In genomic region chr7:100101016-100101862, GRCh38 we compare ENCODE assay signal across 8 cellular contexts. TPM values are rescaled to one million over a fixed set of nuclear protein-coding genes. Genes with fewer than 3 reads are reported as not detected.
A peak's percentile ranks its signal among the peaks of the same experiment; 100 is the strongest.
DNase-seq lines count a peak whose midpoint lies in the region; ATAC-seq and TF ChIP-seq lines count a peak whose summit lies in the region.

A gene with protein sequence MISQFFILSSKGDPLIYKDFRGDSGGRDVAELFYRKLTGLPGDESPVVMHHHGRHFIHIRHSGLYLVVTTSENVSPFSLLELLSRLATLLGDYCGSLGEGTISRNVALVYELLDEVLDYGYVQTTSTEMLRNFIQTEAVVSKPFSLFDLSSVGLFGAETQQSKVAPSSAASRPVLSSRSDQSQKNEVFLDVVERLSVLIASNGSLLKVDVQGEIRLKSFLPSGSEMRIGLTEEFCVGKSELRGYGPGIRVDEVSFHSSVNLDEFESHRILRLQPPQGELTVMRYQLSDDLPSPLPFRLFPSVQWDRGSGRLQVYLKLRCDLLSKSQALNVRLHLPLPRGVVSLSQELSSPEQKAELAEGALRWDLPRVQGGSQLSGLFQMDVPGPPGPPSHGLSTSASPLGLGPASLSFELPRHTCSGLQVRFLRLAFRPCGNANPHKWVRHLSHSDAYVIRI (plus strand): TSS chr7:100101643. CDS start chr7:100101715, 72 bp downstream.
Gene MCM7, minus strand, starts transcription at chr7:100101397. Its CDS starts 103 bp downstream, at chr7:100101294.

- H3K27ac ChIP-seq in CD8-positive, alpha-beta T cell (ENCODE audit: low read depth, low read length), result peak within 1 kb of the TSS; percentile 80

- peaks cover 41% of the 10 kb centered on the region for H3K4me1 Mint-ChIP-seq in CD8-positive, alpha-beta T cell (ENCODE audit: low read depth)

- H3K4me3 Mint-ChIP-seq in CD8-positive, alpha-beta T cell, result peak within 1 kb of the TSS; percentile 95

- H3K9me3 ChIP-seq in CD8-positive, alpha-beta T cell (ENCODE audit: low read length), result no peaks in the 10 kb centered on the region

- TF ChIP-seq CTCF in CD8-positive, alpha-beta T cell (IDR thresholded peaks at IDR 0.05), result no peak

- H3K36me3 Mint-ChIP-seq in CD8-positive, alpha-beta T cell, result peaks cover 55% of the 10 kb centered on the region

- H3K27me3 ChIP-seq in CD8-positive, alpha-beta T cell (ENCODE audit: insufficient read depth, low read length), result no peaks in the 10 kb centered on the region

- CTCF ChIA-PET in CD8-positive, alpha-beta T cell (lab: Charles Lee), result interaction anchor here (0.7 to 3.1 kb wide), 8 partner anchors 11 to 188 kb away, joined by 3 to 18 read pairs (median 7); partner anchors contain the start of genes MBLAC1 and ZSCAN21

- H3K27ac Mint-ChIP-seq in CD8-positive, alpha-beta T cell, result peak within 1 kb of the TSS; percentile 97

- peak; percentile 83 for ATAC-seq in CD8-positive, alpha-beta T cell
- ATAC-seq in GM19467 (IDR thresholded peaks at IDR 0.05; ENCODE audit: unreplicated experiment), result peak; percentile 82

- peak within 1 kb of the TSS; percentile 98 for H3K4me3 ChIP-seq in CD8-positive, alpha-beta T cell (ENCODE audit: low read depth, low read length)

- H3K9me3 Mint-ChIP-seq in CD8-positive, alpha-beta T cell, result no peaks in the 10 kb centered on the region

- intact Hi-C loops in CD8-positive, alpha-beta T cell (cut with DNase I, micrococcal nuclease), result loop anchor here (1.0 to 5.0 kb wide), 6 partner anchors 18 to 576 kb away; partner anchors contain the start of genes CNPY4 (in 2 of the 2), TAF6 (in 2 of the 2), GNB2 (in 1 of the 2) and ZNF3 (in 1 of the 2)

- peaks cover 27% of the 10 kb centered on the region for H3K4me1 ChIP-seq in CD8-positive, alpha-beta T cell (ENCODE audit: insufficient read depth, low read length)

- DNase-seq in CD8-positive, alpha-beta T cell, result peak; percentile 88 to 96 (median 95)
- peak; percentile 77 for DNase-seq in HS-27A (ENCODE audit: low read depth)
- peak; percentile 80 for DNase-seq in NK-92 (lab: John Stamatoyannopoulos, UW; ENCODE audit: unreplicated experiment)
- DNase-seq in activated CD8-positive, alpha-beta memory T cell treated with anti-CD3 and anti-CD28 coated beads for 1 hour (ENCODE audit: extremely low read depth in 1 of 2, low read depth in 1 of 2), result peak; percentile 85 to 93
- peak; percentile 95 for DNase-seq in effector CD4-positive, alpha-beta T cell
- DNase-seq in lung microvascular endothelial cell (ENCODE audit: low read depth in 2 of 2), result peak; percentile 99
- DNase-seq in stimulated activated CD4-positive, alpha-beta T cell treated with anti-CD3 and anti-CD28 coated beads, TNF-alpha, amount 100 ng/mL, for 48 hours (ENCODE audit: low read depth in 3 of 3), result peak; percentile 96 to 98 (median 97)

- POLR2A ChIA-PET in CD8-positive, alpha-beta T cell (lab: Charles Lee), result interaction anchor here (0.7 to 3.7 kb wide), 23 partner anchors 11 to 1112 kb away, joined by 3 to 50 read pairs (median 4); partner anchors contain the start of genes CNPY4, COPS6, LAMTOR4 and MBLAC1

- no peaks in the 10 kb centered on the region for H3K27me3 Mint-ChIP-seq in CD8-positive, alpha-beta T cell (ENCODE audit: low read depth)

- H3K36me3 ChIP-seq in CD8-positive, alpha-beta T cell (ENCODE audit: insufficient read depth, low read length), result peaks cover 27% of the 10 kb centered on the region

RNA-seq across cellular contexts. Expression of the first gene that starts in this region (rescaled TPM):
- 1 to 10 TPM; 2.8 to 3.9 TPM for total RNA-seq in CD8-positive, alpha-beta T cell
- 12.5 and 13.1 TPM in 2 replicates for total RNA-seq in lung microvascular endothelial cell

RNA-seq across cellular contexts. Expression of gene MCM7, which starts in this region (rescaled TPM):
- total RNA-seq in CD8-positive, alpha-beta T cell, result 10 to 100 TPM; 63.7 to 64.6 TPM
- 25.8 and 61.0 TPM in 2 replicates for total RNA-seq in lung microvascular endothelial cell

Comparison
In these comparisons a context has a peak if more than half of its experiments do, and no peak if none do; other contexts are left out.
1. Peak in every context shown above with its lines: DNase-seq, ATAC-seq, H3K4me3 ChIP-seq and H3K27ac ChIP-seq.